ENCODE assay signal across 14 cellular contexts in the genomic region with DNA sequence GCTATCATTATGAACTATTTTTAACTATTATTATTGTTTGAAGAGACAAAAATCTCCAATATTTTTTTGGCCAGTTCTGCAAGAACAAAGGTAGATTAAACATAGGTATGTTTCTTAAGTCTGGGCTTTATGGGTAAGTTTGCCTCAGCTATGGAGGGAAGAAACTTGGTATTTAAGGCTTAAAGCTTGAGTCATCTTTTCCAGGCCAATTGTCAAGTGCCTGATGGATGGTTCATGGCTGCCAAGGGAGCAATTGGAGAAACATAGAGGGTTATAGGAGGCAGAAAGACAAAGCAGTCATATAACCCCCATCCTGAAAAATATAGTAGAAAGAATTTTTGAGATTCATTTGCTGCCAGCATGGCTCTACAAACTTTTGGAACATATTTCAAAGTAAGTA. TPM values are rescaled to one million over a fixed set of nuclear protein-coding genes. Genes with fewer than 3 reads are reported as not detected.
DNase-seq lines count a peak whose midpoint lies in the region; ATAC-seq and TF ChIP-seq lines count a peak whose summit lies in the region.
"Had no signal": no experiment of that assay in that cellular context is flagged by ENCODE, and none has a peak within 500 bp of the region (broad histone marks: within the 10 kb centered on the region; RNA-seq: fewer than 3 reads in every experiment).

No MANE protein-coding gene starts in this region.

- peak overlapping the region; percentile 63 for H3K4me2 ChIP-seq in GM23248 (ENCODE audit: unreplicated experiment)

- ATAC-seq in GM19463 (IDR thresholded peaks at IDR 0.05; ENCODE audit: unreplicated experiment) (no peak), HG02884 (IDR thresholded peaks at IDR 0.05; ENCODE audit: unreplicated experiment) (no peak), upper lobe of left lung (ENCODE audit: low FRiP score in 2 of 2) (no peak)
- ATAC-seq: left ventricle myocardium superior had no signal

- H3K36me3 ChIP-seq in GM23248 (ENCODE audit: low read depth) (no peaks in the 10 kb centered on the region), upper lobe of left lung (no peaks in the 10 kb centered on the region)
- H3K36me3 ChIP-seq: colonic mucosa had no signal

- no peaks in the 10 kb centered on the region for H3K79me2 ChIP-seq in GM23248 (ENCODE audit: insufficient read depth)

- in situ Hi-C loops in GM23248 (cut with MboI), result no loop called here

- H3K4me1 ChIP-seq in GM23248 (ENCODE audit: insufficient read depth) (peaks cover 33% of the 10 kb centered on the region), upper lobe of left lung (no peaks in the 10 kb centered on the region)
- H3K4me1 ChIP-seq: colonic mucosa had no signal

- TF ChIP-seq POLR2A in upper lobe of left lung (IDR thresholded peaks at IDR 0.05), result no peak

- H3K9ac ChIP-seq in GM23248, result no peak overlapping the region

- H3K9me3 ChIP-seq in GM23248 (ENCODE audit: low read depth), result no peaks in the 10 kb centered on the region
- H3K9me3 ChIP-seq in upper lobe of left lung, result no peaks in the 10 kb centered on the region
- H3K9me3 ChIP-seq: colonic mucosa had no signal

- H2AFZ ChIP-seq in GM23248, result no peak overlapping the region

- H3K4me3 ChIP-seq in GM23248 (no peak overlapping the region), fibroblast of villous mesenchyme (ENCODE audit: low read depth, low read length) (no peak overlapping the region), upper lobe of left lung (no peak overlapping the region)
- H3K4me3 ChIP-seq: colonic mucosa had no signal

- no peaks in the 10 kb centered on the region for H4K20me1 ChIP-seq in GM23248 (ENCODE audit: insufficient read depth)

- no peak for TF ChIP-seq EP300 in upper lobe of left lung (IDR thresholded peaks at IDR 0.05)

- H3K9me2 ChIP-seq in GM23248 (ENCODE audit: insufficient read depth), result 0 out of 2 replicates have a peak, but pooled peaks cover 3% of the 10 kb centered on the region

- DNase-seq in GM23248 (peak; percentile 73), amniotic epithelial cell (ENCODE audit: low read depth) (peak; percentile 35), fibroblast of villous mesenchyme (ENCODE audit: low read depth) (peak; percentile 11), stromal cell of bone marrow (ENCODE audit: low read depth) (peak; percentile 91), upper lobe of left lung (no peak), CD1c-positive myeloid dendritic cell (ENCODE audit: extremely low spot score) (no peak)
- DNase-seq: activated naive CD4-positive, alpha-beta T cell treated with anti-CD3 and anti-CD28 coated beads for 36 hours; colonic mucosa; COR-L47; glutamatergic neuron; left ventricle myocardium superior; NCI-H1105 treated with DMSO at 0.1 percent for 48 hours had no signal

- H3F3A ChIP-seq in GM23248 (ENCODE audit: insufficient read depth), result peaks cover 14% of the 10 kb centered on the region; the same call in 1 of the 2 replicates

- TF ChIP-seq CTCF in fibroblast of villous mesenchyme (IDR thresholded peaks at IDR 0.05; ENCODE audit: insufficient read depth, low read depth, low read length) (no peak), upper lobe of left lung (IDR thresholded peaks at IDR 0.05) (no peak)

- no peaks in the 10 kb centered on the region for H3K27me3 ChIP-seq in GM23248 (replicated peaks; ENCODE audit: insufficient read depth)
- no peaks in the 10 kb centered on the region for H3K27me3 ChIP-seq in upper lobe of left lung
- H3K27me3 ChIP-seq: colonic mucosa had no signal

- H3K27ac ChIP-seq in GM23248 (peak overlapping the region; percentile 6; the same call in 1 of the 2 replicates), upper lobe of left lung (no peak overlapping the region)
- H3K27ac ChIP-seq: colonic mucosa had no signal

RNA-seq across cellular contexts. Expression of a gene that starts 7.2 kb away (rescaled TPM):
- total RNA-seq in GM23248 (2014; rRNA removed; shearing (Covaris generic)), result 10.9 and 16.3 TPM in 2 replicates
- polyA plus RNA-seq in GM23248 (2016; fragmentation: Nextera tagmentation; extraction: Ambion mirVana), result 8.3 and 10.5 TPM in 2 replicates
- total RNA-seq in fibroblast of villous mesenchyme (0.32 and 0.43 TPM in 2 replicates), upper lobe of left lung (10 to 100 TPM; 11.5 to 31.2 (median 23.5) TPM)
- total RNA-seq: activated naive CD4-positive, alpha-beta T cell treated with anti-CD3 and anti-CD28 coated beads for 36 hours had no signal

Comparison
In these comparisons a context has a peak if more than half of its experiments do, and no peak if none do; other contexts are left out.
1. DNase-seq: peak in GM23248 (single experiment), amniotic epithelial cell (single experiment), fibroblast of villous mesenchyme (single experiment) and stromal cell of bone marrow (single experiment); none in upper lobe of left lung (0 of 2) and CD1c-positive myeloid dendritic cell (single experiment).